19 cellular contexts compared by ENCODE assay signal in the genomic region with DNA sequence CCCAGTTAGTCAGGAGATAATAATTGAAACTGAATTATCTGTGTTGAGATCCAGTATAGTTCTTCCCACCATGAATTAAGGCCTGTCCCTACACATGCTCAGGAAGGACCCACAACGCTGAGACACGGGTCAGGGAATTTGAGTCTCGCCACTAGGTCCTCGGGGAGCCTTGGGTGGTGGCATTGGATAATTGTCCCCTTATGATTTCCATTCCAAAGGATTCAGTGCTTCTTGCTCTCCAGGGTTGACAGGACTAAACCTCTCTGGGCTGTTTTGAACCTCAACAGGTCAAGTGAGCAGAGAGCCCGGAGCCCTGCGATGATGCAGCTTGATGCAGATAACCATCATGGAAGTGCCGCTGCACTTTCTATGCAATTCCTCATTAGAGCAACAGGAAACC.
"Had no signal": no experiment of that assay in that cellular context is flagged by ENCODE, and none has a peak within 500 bp of the region (broad histone marks: within the 10 kb centered on the region; RNA-seq: fewer than 3 reads in every experiment).

No MANE protein-coding gene starts in this region.

- H3K36me3 Mint-ChIP-seq: naive thymus-derived CD8-positive, alpha-beta T cell; stimulated activated naive B cell treated with anti-CD40 and anti-IgM and Interleukin-4, amounts not matched to agents 10 μg/mL and 1 μg/mL and 100 μg/mL, for 72 hours had no signal

- DNase-seq: dermis blood vessel endothelial cell; effector memory CD8-positive, alpha-beta T cell; kidney glomerular epithelial cell; left ventricle myocardium superior; lower lobe of right lung; naive thymus-derived CD8-positive, alpha-beta T cell; spleen; stimulated activated CD4-positive, alpha-beta T cell treated with anti-CD3 and anti-CD28 coated beads, Interleukin-2, amount 100 ng/mL, for 48 hours; stimulated activated naive B cell treated with anti-CD40 and anti-IgM and Interleukin-4, amounts not matched to agents 10 μg/mL and 1 μg/mL and 100 μg/mL, for 72 hours; upper lobe of right lung; uterus had no signal

- H3K27ac Mint-ChIP-seq: effector memory CD8-positive, alpha-beta T cell; stimulated activated naive B cell treated with anti-CD40 and anti-IgM and Interleukin-4, amounts not matched to agents 10 μg/mL and 1 μg/mL and 100 μg/mL, for 72 hours; stimulated activated naive CD8-positive, alpha-beta T cell treated with anti-CD3 and anti-CD28 coated beads, Interleukin-15, Interleukin-2, amounts not matched to agents 100 ng/mL and 50 ng/mL, for 24 hours had no signal

- H3K9me3 ChIP-seq: lower lobe of right lung, neutrophil, prostate gland, spleen, thoracic aorta, tibial nerve, upper lobe of right lung, uterus had no signal

- ATAC-seq: effector memory CD8-positive, alpha-beta T cell; naive thymus-derived CD8-positive, alpha-beta T cell; stimulated activated naive B cell treated with anti-CD40 and anti-IgM and Interleukin-4, amounts not matched to agents 10 μg/mL and 1 μg/mL and 100 μg/mL, for 72 hours had no signal

- H3K4me3 ChIP-seq: coronary artery, lower lobe of right lung, prostate gland, right atrium auricular region, skin epidermis, spleen, thoracic aorta, tibial nerve, upper lobe of right lung, uterus had no signal

- H3K27ac ChIP-seq: coronary artery, lower lobe of right lung, neutrophil, prostate gland, right atrium auricular region, skin epidermis, spleen, thoracic aorta, tibial nerve, upper lobe of right lung, uterus had no signal

- H3K4me1 ChIP-seq: lower lobe of right lung, prostate gland, right atrium auricular region, tibial nerve, upper lobe of right lung, uterus had no signal

- H3K4me3 Mint-ChIP-seq: effector memory CD8-positive, alpha-beta T cell; stimulated activated naive B cell treated with anti-CD40 and anti-IgM and Interleukin-4, amounts not matched to agents 10 μg/mL and 1 μg/mL and 100 μg/mL, for 72 hours; stimulated activated naive CD8-positive, alpha-beta T cell treated with anti-CD3 and anti-CD28 coated beads, Interleukin-15, Interleukin-2, amounts not matched to agents 100 ng/mL and 50 ng/mL, for 24 hours had no signal

- H3K36me3 ChIP-seq: lower lobe of right lung, neutrophil, prostate gland, right atrium auricular region, spleen, thoracic aorta, tibial nerve, upper lobe of right lung, uterus had no signal

- H3K27me3 ChIP-seq: right atrium auricular region, tibial nerve, uterus had no signal
